8 cellular contexts compared by ENCODE assay signal in genomic region chr1:100866041-100866900, GRCh38. TPM values are rescaled to one million over a fixed set of nuclear protein-coding genes. Genes with fewer than 3 reads are reported as not detected.
A peak's percentile ranks its signal among the peaks of the same experiment; 100 is the strongest.
DNase-seq lines count a peak whose midpoint lies in the region; ATAC-seq and TF ChIP-seq lines count a peak whose summit lies in the region.

No MANE protein-coding gene starts in this region.

- intact Hi-C loops in adrenal gland (cut with DNase I), result loop anchor here (5.0 to 10.0 kb wide), 2 partner anchors 141 to 404 kb away; no protein-coding TSS in a partner anchor
- intact Hi-C loops in aorta (cut with DNase I), result loop anchor here in 1 of 2 donors (1.0 to 10.0 kb wide), 2 partner anchors 161 to 260 kb away; no protein-coding TSS in a partner anchor

- no peaks in the 10 kb centered on the region for H3K36me3 ChIP-seq in adrenal gland (replicated peaks in 1 of 2)
- H3K36me3 ChIP-seq in aorta (ENCODE audit: control insufficient read depth in 1 of 2, insufficient read depth in 2 of 2, low read length in 1 of 2), result no peaks in the 10 kb centered on the region

- H3K4me3 ChIP-seq in adrenal gland (peak overlapping the region in 1 of 4 donors; percentile 25), aorta (ENCODE audit: low read length in 2 of 2) (no peak overlapping the region)

- H3K27me3 ChIP-seq in adrenal gland, result no peaks in the 10 kb centered on the region
- no peaks in the 10 kb centered on the region for H3K27me3 ChIP-seq in aorta (ENCODE audit: control insufficient read depth in 1 of 2, insufficient read depth in 2 of 2, low read length in 1 of 2)

- peak; percentile 75 for TF ChIP-seq CTCF in LNCAP (IDR thresholded peaks at IDR 0.05)
- peak; percentile 42 to 86 (median 73) for TF ChIP-seq CTCF in adrenal gland (IDR thresholded peaks at IDR 0.05)

- peak; percentile 27 for DNase-seq in AG20443 (ENCODE audit: low spot score)
- no peak for DNase-seq in adrenal gland
- peak; percentile 50 for DNase-seq in inferior parietal cortex (ENCODE audit: extremely low spot score)
- DNase-seq in aorta, result no peak
- no peak for DNase-seq in activated naive CD4-positive, alpha-beta T cell treated with anti-CD3 and anti-CD28 coated beads, Interleukin-2, amount 50 U/mL, for 16 hours

- peaks cover 0 to 6% of the 10 kb centered on the region in 2 donors for H3K4me1 ChIP-seq in adrenal gland (replicated peaks in 1 of 2)
- H3K4me1 ChIP-seq in aorta (ENCODE audit: control insufficient read depth in 1 of 2, insufficient read depth in 2 of 2, low read length in 2 of 2), result no peaks in the 10 kb centered on the region

- ATAC-seq in GM18861 (IDR thresholded peaks at IDR 0.05; ENCODE audit: unreplicated experiment), result peak; percentile 73
- peak; percentile 64 for ATAC-seq in aorta (ENCODE audit: low FRiP score)
- ATAC-seq in HG03196 (IDR thresholded peaks at IDR 0.05; ENCODE audit: unreplicated experiment), result no peak

- no peak overlapping the region for H3K27ac ChIP-seq in adrenal gland
- H3K27ac ChIP-seq in aorta (ENCODE audit: low read depth in 1 of 2, low read length in 2 of 2), result no peak overlapping the region

- TF ChIP-seq POLR2A in adrenal gland (IDR thresholded peaks at IDR 0.05), result no peak

- 18 to 26% (median 22%) methylated on average over 5 of the region's 5 CpGs for WGBS in adrenal gland, 4 donors
- WGBS in aorta, 2 donors, result 2 to 3% methylated on average over 5 of the region's 5 CpGs

- H3K9me3 ChIP-seq in adrenal gland (replicated peaks in 1 of 3) (no peaks in the 10 kb centered on the region), aorta (ENCODE audit: control insufficient read depth, low read length) (no peaks in the 10 kb centered on the region)

RNA-seq across cellular contexts. Expression of gene EXTL2, which starts 28.4 kb away (rescaled TPM):
- total RNA-seq in adrenal gland, result 10 to 100 TPM; 20.2 to 42.6 (median 32.0) TPM
- 10 to 100 TPM; 15.4 to 31.7 (median 25.0) TPM for polyA plus RNA-seq in adrenal gland
- total RNA-seq in aorta, result 10 to 100 TPM; 14.3 to 19.0 TPM
- 10 to 100 TPM; 16.8 to 18.1 TPM for polyA plus RNA-seq in aorta

RNA-seq across cellular contexts. Expression of gene SLC30A7, which starts 29.6 kb away (rescaled TPM):
- total RNA-seq in adrenal gland, result 10 to 100 TPM; 21.3 to 79.8 (median 36.1) TPM
- 10 to 100 TPM in 1 of 3 donors, 1 to 10 TPM in 2; 3.1 to 24.7 (median 4.6) TPM for polyA plus RNA-seq in adrenal gland
- 10 to 100 TPM; 26.1 to 36.2 TPM for total RNA-seq in aorta
- 1 to 10 TPM; 2.1 to 5.3 TPM for polyA plus RNA-seq in aorta

Comparison
In these comparisons a context has a peak if more than half of its experiments do, and no peak if none do; other contexts are left out.
1. DNase-seq: peak in AG20443 (single experiment) and inferior parietal cortex (single experiment); none in adrenal gland (0 of 7), aorta (0 of 2) and activated naive CD4-positive, alpha-beta T cell treated with anti-CD3 and anti-CD28 coated beads, Interleukin-2, amount 50 U/mL, for 16 hours (single experiment).